8 cellular contexts compared by ENCODE assay signal in the genomic region with DNA sequence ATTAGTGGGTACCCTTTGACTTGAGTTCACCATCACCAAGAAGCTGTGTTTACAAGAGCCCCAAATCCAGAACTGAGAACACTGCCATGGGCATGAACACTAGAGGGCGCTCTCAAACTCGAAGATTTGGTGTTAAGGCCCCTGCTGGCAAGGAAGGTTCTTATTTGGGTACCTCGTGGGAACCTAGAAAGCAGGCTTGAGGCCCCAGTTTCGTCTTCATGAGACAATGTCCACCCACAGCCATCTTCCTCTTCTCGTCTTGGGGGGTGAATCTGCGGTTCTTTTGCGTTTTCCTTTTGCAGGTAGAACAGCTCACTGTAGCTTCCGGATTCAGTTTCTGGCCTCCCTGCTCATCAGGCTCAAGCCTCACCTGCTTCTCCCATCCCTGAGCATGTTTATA.
A peak's percentile ranks its signal among the peaks of the same experiment; 100 is the strongest.
DNase-seq lines count a peak whose midpoint lies in the region; ATAC-seq, FAIRE-seq and TF ChIP-seq lines count a peak whose summit lies in the region.

No MANE protein-coding gene starts in this region.

- H3K4me1 ChIP-seq in hepatocyte (ENCODE audit: insufficient read depth): peaks cover 3% of the 10 kb centered on the region

- no peak overlapping the region for H3K4me3 ChIP-seq in hepatocyte

- H3K27me3 ChIP-seq in hepatocyte: no peaks in the 10 kb centered on the region

- no peak overlapping the region for H3K4me2 ChIP-seq in hepatocyte

- WGBS in hepatocyte (ENCODE audit: low lambda C conversion rate, missing lambda C conversion rate): 56% methylated on average over 8 of the region's 8 CpGs

- no peak for FAIRE-seq in D721Med (lab: Jason Lieb, UNC)

- H3K4me3 Mint-ChIP-seq in activated T-helper 17 cell treated with anti-CD3 and anti-CD28 coated beads, Interleukin-2, amount 50 U/mL, for 72 hours: no peak overlapping the region

- peaks cover 11% of the 10 kb centered on the region for H3K9me3 Mint-ChIP-seq in activated T-helper 17 cell treated with anti-CD3 and anti-CD28 coated beads, Interleukin-2, amount 50 U/mL, for 72 hours

- no peak overlapping the region for H3K27ac ChIP-seq in hepatocyte

- no peaks in the 10 kb centered on the region for H3K9me2 ChIP-seq in hepatocyte (replicated peaks; ENCODE audit: insufficient read depth)

- ATAC-seq in GM19025 (IDR thresholded peaks at IDR 0.05; ENCODE audit: low read depth, unreplicated experiment) (peak; percentile 72), HG03095 (IDR thresholded peaks at IDR 0.05; ENCODE audit: unreplicated experiment) (peak; percentile 58)
- peak; percentile 31 for ATAC-seq in activated T-helper 17 cell treated with anti-CD3 and anti-CD28 coated beads, Interleukin-2, amount 50 U/mL, for 72 hours (replicated peaks)

- H3K4me1 Mint-ChIP-seq in activated T-helper 17 cell treated with anti-CD3 and anti-CD28 coated beads, Interleukin-2, amount 50 U/mL, for 72 hours: no peaks in the 10 kb centered on the region

- no peaks in the 10 kb centered on the region for H3K9me3 ChIP-seq in hepatocyte (ENCODE audit: low read depth)

- no peaks in the 10 kb centered on the region for H3K36me3 Mint-ChIP-seq in activated T-helper 17 cell treated with anti-CD3 and anti-CD28 coated beads, Interleukin-2, amount 50 U/mL, for 72 hours (ENCODE audit: low read depth)

- no peaks in the 10 kb centered on the region for H3K79me2 ChIP-seq in hepatocyte

- H3K27ac Mint-ChIP-seq in activated T-helper 17 cell treated with anti-CD3 and anti-CD28 coated beads, Interleukin-2, amount 50 U/mL, for 72 hours: no peak overlapping the region

- TF ChIP-seq CTCF in D721Med (IDR thresholded peaks at IDR 0.05; ENCODE audit: insufficient read depth, missing control alignments) (peak; percentile 59), hepatocyte (IDR thresholded peaks at IDR 0.05; ENCODE audit: poor library complexity) (peak; percentile 63)

- no peak overlapping the region for H2AFZ ChIP-seq in hepatocyte

- no peaks in the 10 kb centered on the region for H3K36me3 ChIP-seq in hepatocyte (replicated peaks; ENCODE audit: insufficient read depth, low read depth)

- H3K27me3 Mint-ChIP-seq in activated T-helper 17 cell treated with anti-CD3 and anti-CD28 coated beads, Interleukin-2, amount 50 U/mL, for 72 hours: no peaks in the 10 kb centered on the region

- H4K20me1 ChIP-seq in hepatocyte (ENCODE audit: insufficient read depth, poor library complexity, severe bottlenecking): no peaks in the 10 kb centered on the region

- DNase-seq in D721Med (ENCODE audit: insufficient read length, low spot score): no peak
- peak; percentile 7 for DNase-seq in NCI-H526 treated with DMSO at 0.1 percent for 48 hours (lab: John Stamatoyannopoulos, UW)
- peak; percentile 65 for DNase-seq in hepatocyte (ENCODE audit: low spot score)
- DNase-seq in stimulated activated CD4-positive, alpha-beta T cell treated with anti-CD3 and anti-CD28 coated beads, TNF-alpha, amount 100 ng/mL, for 48 hours (ENCODE audit: low read depth in 3 of 3): peak in 2 of 3 donors; percentile 8 to 16
- DNase-seq in effector CD8-positive, alpha-beta T cell (lab: John Stamatoyannopoulos, UW): no peak

Comparison
In these comparisons a context has a peak if more than half of its experiments do, and no peak if none do; other contexts are left out.
1. DNase-seq: peak in NCI-H526 treated with DMSO at 0.1 percent for 48 hours (single experiment), hepatocyte (single experiment) and stimulated activated CD4-positive, alpha-beta T cell treated with anti-CD3 and anti-CD28 coated beads, TNF-alpha, amount 100 ng/mL, for 48 hours (2 of 3); none in D721Med (single experiment) and effector CD8-positive, alpha-beta T cell (single experiment).
2. Peak in every context shown above with its lines, with median percentiles within 50 percentile points of each other: ATAC-seq.